Comparison of ENCODE assay signal across 23 cellular contexts in the genomic region with DNA sequence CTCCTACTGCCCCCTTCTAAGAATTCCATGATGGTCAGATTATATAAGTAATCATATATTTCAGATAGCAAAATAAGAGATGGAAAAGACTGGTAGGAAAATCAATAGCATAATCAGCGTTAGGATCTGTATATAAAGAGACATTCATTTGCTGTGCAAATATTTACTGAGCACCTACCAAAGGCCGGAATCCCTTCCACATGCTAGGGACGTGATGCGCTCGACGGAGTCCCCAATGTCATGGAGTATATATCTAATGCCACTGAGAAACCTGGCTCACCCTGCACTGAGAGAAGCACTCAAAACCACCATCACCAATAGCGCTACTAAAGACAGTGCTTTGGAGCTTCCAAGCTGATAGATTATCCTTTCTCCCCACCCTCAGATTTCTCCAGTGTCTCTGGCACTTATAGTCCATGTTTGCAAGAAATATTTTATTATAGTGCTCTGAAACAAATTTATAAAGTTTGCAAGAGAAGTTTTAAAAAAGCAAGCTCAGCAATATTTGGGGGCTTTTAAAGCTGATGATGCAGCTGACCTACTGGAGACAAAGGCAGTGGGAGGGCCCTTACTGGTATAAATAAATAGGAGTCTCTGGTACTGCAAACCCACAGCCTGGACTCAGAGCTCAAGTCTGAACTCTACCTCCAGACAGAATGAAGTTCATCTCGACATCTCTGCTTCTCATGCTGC. TPM values are rescaled to one million over a fixed set of nuclear protein-coding genes. Genes with fewer than 3 reads are reported as not detected.
DNase-seq lines count a peak whose midpoint lies in the region; ATAC-seq, FAIRE-seq and TF ChIP-seq lines count a peak whose summit lies in the region.
"Had no signal": no experiment of that assay in that cellular context is flagged by ENCODE, and none has a peak within 500 bp of the region (broad histone marks: within the 10 kb centered on the region; RNA-seq: fewer than 3 reads in every experiment).

A gene with protein sequence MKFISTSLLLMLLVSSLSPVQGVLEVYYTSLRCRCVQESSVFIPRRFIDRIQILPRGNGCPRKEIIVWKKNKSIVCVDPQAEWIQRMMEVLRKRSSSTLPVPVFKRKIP (plus strand): TSS at position 611 of the 693 bp plus-strand sequence. CDS start 46 bp downstream, at position 657.

- CTCF ChIA-PET in A549 (lab: Yijun Ruan, JAX): interaction anchor here (1.6 kb wide), 1 partner anchor 218 kb away, joined by 3 read pairs; no protein-coding TSS in a partner anchor

- H3K9me3 ChIP-seq in A549 (no peaks in the 10 kb centered on the region), WERI-Rb-1 (ENCODE audit: severe bottlenecking) (no peaks in the 10 kb centered on the region), osteoblast (ENCODE audit: low read depth, low read length) (no peaks in the 10 kb centered on the region)
- H3K9me3 ChIP-seq: BLaER1 treated with 17β-estradiol and CSF1 and Interleukin-3, amounts not matched to agents 10 nM and 100 nM; HAP-1 had no signal

- H4K20me1 ChIP-seq in osteoblast (ENCODE audit: insufficient read depth, low read length): no peaks in the 10 kb centered on the region
- H4K20me1 ChIP-seq: BLaER1 treated with 17β-estradiol and CSF1 and Interleukin-3, amounts not matched to agents 10 nM and 100 nM had no signal

- no peak for TF ChIP-seq POLR2A in A549 (IDR thresholded peaks at IDR 0.05; ENCODE audit: low read length)

- no peak for TF ChIP-seq RAD21 in A549 (conservative IDR thresholded peaks at IDR 0.05 in 1 of 2, IDR thresholded peaks at IDR 0.05 in 1 of 2)

- H3K4me1 ChIP-seq in A549: no peaks in the 10 kb centered on the region
- H3K4me1 ChIP-seq in osteoblast (ENCODE audit: insufficient read depth, low read length): no peaks in the 10 kb centered on the region
- H3K4me1 ChIP-seq: HAP-1 had no signal

- no peak within 1 kb of the TSS for H3K4me2 ChIP-seq in A549
- H3K4me2 ChIP-seq in osteoblast (ENCODE audit: insufficient read depth, low read length): no peak within 1 kb of the TSS

- no peak for DNase-seq in A549 (ENCODE audit: low read depth in 1 of 2, low spot score in 1 of 2)
- DNase-seq in DMS53 treated with DMSO at 0.1 percent for 48 hours (lab: John Stamatoyannopoulos, UW; ENCODE audit: unreplicated experiment): peak; percentile 46
- peak; percentile 64 for DNase-seq in NCI-H748 (lab: John Stamatoyannopoulos, UW; ENCODE audit: unreplicated experiment)
- no peak for DNase-seq in left lobe of liver (ENCODE audit: low spot score)
- no peak for DNase-seq in T-helper 1 cell
- no peak for DNase-seq in WERI-Rb-1
- DNase-seq in osteoblast (ENCODE audit: insufficient read length, low spot score, missing footprints): no peak
- DNase-seq: CD8-positive, alpha-beta memory T cell; NCI-H1048; NCI-H1436; NCI-H2081 treated with DMSO at 0.1 percent for 48 hours; NCI-H524; OCI-M1; RPMI8226; SIG-M5; T-cell had no signal

- H3K27ac ChIP-seq in A549 (no peak within 1 kb of the TSS), WERI-Rb-1 (no peak within 1 kb of the TSS), osteoblast (ENCODE audit: low read depth, low read length) (no peak within 1 kb of the TSS)
- H3K27ac ChIP-seq: BLaER1 treated with 17β-estradiol and CSF1 and Interleukin-3, amounts not matched to agents 10 nM and 100 nM had no signal

- H2AFZ ChIP-seq in osteoblast (ENCODE audit: low read length): no peak within 1 kb of the TSS

- no peak within 1 kb of the TSS for H3K4me3 ChIP-seq in A549
- no peak within 1 kb of the TSS for H3K4me3 ChIP-seq in WERI-Rb-1 (ENCODE audit: low read depth, low read length)
- H3K4me3 ChIP-seq in osteoblast (ENCODE audit: insufficient read depth, low read length): no peak within 1 kb of the TSS
- H3K4me3 ChIP-seq: HAP-1 had no signal

- WGBS in A549 (ENCODE audit: missing lambda C conversion rate): 65% methylated on average over 8 of the region's 8 CpGs

- ATAC-seq in A549: no peak
- ATAC-seq in left lobe of liver: peak; percentile 7
- ATAC-seq: SK-N-SH treated with all-trans-retinoic acid at 6 μM for 48 hours, T-cell had no signal

- no peaks in the 10 kb centered on the region for H3K79me2 ChIP-seq in osteoblast (ENCODE audit: insufficient read depth, low read length)

- H3K27me3 ChIP-seq in WERI-Rb-1 (ENCODE audit: insufficient read depth, low read depth, severe bottlenecking) (no peaks in the 10 kb centered on the region), osteoblast (ENCODE audit: insufficient read depth, low read length) (peaks cover 71% of the 10 kb centered on the region)
- H3K27me3 ChIP-seq: BLaER1 treated with 17β-estradiol and CSF1 and Interleukin-3, amounts not matched to agents 10 nM and 100 nM had no signal

- no peak for TF ChIP-seq CTCF in A549 (IDR thresholded peaks at IDR 0.05)
- TF ChIP-seq CTCF in WERI-Rb-1 (IDR thresholded peaks at IDR 0.05; ENCODE audit: low read depth, low read length): no peak
- TF ChIP-seq CTCF in osteoblast (IDR thresholded peaks at IDR 0.05; ENCODE audit: extremely low read depth, low read depth, low read length): no peak

- no peak for TF ChIP-seq EP300 in A549 (IDR thresholded peaks at IDR 0.05)

- H3K36me3 ChIP-seq in WERI-Rb-1 (no peaks in the 10 kb centered on the region), osteoblast (ENCODE audit: insufficient read depth, low read length) (no peaks in the 10 kb centered on the region)
- H3K36me3 ChIP-seq: BLaER1 treated with 17β-estradiol and CSF1 and Interleukin-3, amounts not matched to agents 10 nM and 100 nM; HAP-1 had no signal

- POLR2A ChIA-PET in A549 (lab: Yijun Ruan, JAX): no interaction called here

- no peak for FAIRE-seq in A549 (lab: Jason Lieb, UNC)
- FAIRE-seq: D721Med, G401.6 had no signal

TF ChIP-seq in A549, 52 proteins besides CTCF, POLR2A, EP300 and RAD21:
- TF ChIP-seq MAFK (IDR thresholded peaks at IDR 0.05; ENCODE audit: partially characterized antibody): peak; percentile 89
- TF ChIP-seq, protein P1, sequence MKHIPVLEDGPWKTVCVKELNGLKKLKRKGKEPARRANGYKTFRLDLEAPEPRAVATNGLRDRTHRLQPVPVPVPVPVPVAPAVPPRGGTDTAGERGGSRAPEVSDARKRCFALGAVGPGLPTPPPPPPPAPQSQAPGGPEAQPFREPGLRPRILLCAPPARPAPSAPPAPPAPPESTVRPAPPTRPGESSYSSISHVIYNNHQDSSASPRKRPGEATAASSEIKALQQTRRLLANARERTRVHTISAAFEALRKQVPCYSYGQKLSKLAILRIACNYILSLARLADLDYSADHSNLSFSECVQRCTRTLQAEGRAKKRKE (CRISPR knock-in tag; IDR thresholded peaks at IDR 0.05; ENCODE audit: low read depth): no peak

RNA-seq across cellular contexts. Expression of the gene that starts here (rescaled TPM):
- polyA plus RNA-seq in A549 (2011; rRNA removed) (not detected in 2 replicates), A549 (2017; fragmentation: RNase III; extraction: RNeasy Plus Mini Kit Qiagen cat#74134 plus additional on column Dnase treatment) (not detected in 3 replicates)
- polyA plus RNA-seq in A549 (2012; cell fraction: cytosol; rRNA removed): not detected in 2 replicates
- polyA plus RNA-seq in A549 (2012; cell fraction: nucleus; rRNA removed): not detected in 2 replicates
- polyA minus RNA-seq in A549 (2011; rRNA and poly(A)+ RNA removed): not detected in 2 replicates
- total RNA-seq in left lobe of liver (52.3 TPM), osteoblast (not detected in 2 replicates)
- total RNA-seq: A673, MCF 10A had no signal

Comparison
In these comparisons a context has a peak if more than half of its experiments do, and no peak if none do; other contexts are left out.
1. RNA of the gene that starts here (total RNA-seq): 52.3 TPM in left lobe of liver (single experiment); not detected in osteoblast; every median in the first group is over 10 times any median in the second.
2. DNase-seq: peak in DMS53 treated with DMSO at 0.1 percent for 48 hours (single experiment) and NCI-H748 (single experiment); none in A549 (0 of 2), left lobe of liver (single experiment), T-helper 1 cell (0 of 5), WERI-Rb-1 (single experiment) and osteoblast (single experiment).